In genomic region chr2:714005-714741, GRCh38 we compare ENCODE assay signal across 9 cellular contexts. TPM values are rescaled to one million over a fixed set of nuclear protein-coding genes. Genes with fewer than 3 reads are reported as not detected.
DNase-seq lines count a peak whose midpoint lies in the region; ATAC-seq and TF ChIP-seq lines count a peak whose summit lies in the region.
"Had no signal": no experiment of that assay in that cellular context is flagged by ENCODE, and none has a peak within 500 bp of the region (broad histone marks: within the 10 kb centered on the region; RNA-seq: fewer than 3 reads in every experiment).

No MANE protein-coding gene starts in this region.

- intact Hi-C loops in activated B cell treated with CpG ODN at 0.5 μM for 24 hours (cut with micrococcal nuclease) (loop anchor here (1.0 to 5.0 kb wide), 4 partner anchors 37 to 1038 kb away; partner anchors contain the start of gene TMEM18), posterior cingulate gyrus (cut with DNase I) (loop anchor here (2.0 kb wide), 1 partner anchor 837 kb away; no protein-coding TSS in a partner anchor), posterior vena cava (cut with DNase I) (no loop called here)

- peak; percentile 54 for DNase-seq in DMS153 (lab: John Stamatoyannopoulos, UW)
- DNase-seq in NCI-H187 treated with DMSO at 0.1 percent for 48 hours (lab: John Stamatoyannopoulos, UW): peak; percentile 68
- DNase-seq in activated B cell treated with CpG ODN at 0.5 μM for 24 hours: no peak
- DNase-seq in foreskin keratinocyte: no peak
- DNase-seq in posterior cingulate gyrus: peak in 6 of 10 donors; percentile 32 to 92 (median 52)
- no peak for DNase-seq in posterior vena cava (ENCODE audit: low spot score)

- peak overlapping the region; percentile 20 for H3K4me3 Mint-ChIP-seq in activated B cell treated with CpG ODN at 0.5 μM for 24 hours
- H3K4me3 Mint-ChIP-seq: activated naive CD8-positive, alpha-beta T cell had no signal

- no peaks in the 10 kb centered on the region for H3K27me3 ChIP-seq in foreskin keratinocyte

- H3K27me3 Mint-ChIP-seq in activated B cell treated with CpG ODN at 0.5 μM for 24 hours: peaks cover 28% of the 10 kb centered on the region

- ATAC-seq in GM19035 (IDR thresholded peaks at IDR 0.05; ENCODE audit: unreplicated experiment): peak; percentile 92
- ATAC-seq in HG03064 (IDR thresholded peaks at IDR 0.05; ENCODE audit: low read depth, unreplicated experiment): peak; percentile 98
- ATAC-seq in activated B cell treated with CpG ODN at 0.5 μM for 24 hours (ENCODE audit: low read depth): peak; percentile 82
- peak; percentile 70 for ATAC-seq in foreskin keratinocyte

- POLR2A ChIA-PET in activated B cell treated with CpG ODN at 0.5 μM for 24 hours (lab: Charles Lee): no interaction called here

- H3K4me1 Mint-ChIP-seq in activated B cell treated with CpG ODN at 0.5 μM for 24 hours: peaks cover 18% of the 10 kb centered on the region

- no peak overlapping the region for H3K27ac ChIP-seq in foreskin keratinocyte

- no peaks in the 10 kb centered on the region for H3K4me1 ChIP-seq in foreskin keratinocyte

- CTCF ChIA-PET in activated B cell treated with CpG ODN at 0.5 μM for 24 hours (lab: Charles Lee): interaction anchor here (0.9 to 1.9 kb wide), 6 partner anchors 19 to 838 kb away, joined by 3 to 5 read pairs (median 4); no protein-coding TSS in a partner anchor

- H3K27ac Mint-ChIP-seq in activated B cell treated with CpG ODN at 0.5 μM for 24 hours: no peak overlapping the region
- H3K27ac Mint-ChIP-seq: activated naive CD8-positive, alpha-beta T cell had no signal

- no peaks in the 10 kb centered on the region for H3K9me3 Mint-ChIP-seq in activated B cell treated with CpG ODN at 0.5 μM for 24 hours

- H3K36me3 Mint-ChIP-seq in activated B cell treated with CpG ODN at 0.5 μM for 24 hours (ENCODE audit: low read depth): no peaks in the 10 kb centered on the region
- H3K36me3 Mint-ChIP-seq: activated naive CD8-positive, alpha-beta T cell had no signal

- TF ChIP-seq CTCF in activated B cell treated with CpG ODN at 0.5 μM for 24 hours (IDR thresholded peaks at IDR 0.05) (no peak), foreskin keratinocyte (conservative IDR thresholded peaks at IDR 0.05) (peak; percentile 65)

RNA-seq across cellular contexts. Expression of gene TMEM18, which starts 37.0 kb away (rescaled TPM):
- 30.8 and 34.6 TPM in 2 replicates for total RNA-seq in activated B cell treated with CpG ODN at 0.5 μM for 24 hours
- total RNA-seq in foreskin keratinocyte: 23.2 and 27.5 TPM in 2 replicates
- 32.6 and 33.5 TPM in 2 replicates for polyA plus RNA-seq in foreskin keratinocyte
- 10 to 100 TPM; 15.7 to 19.2 TPM for total RNA-seq in posterior vena cava

Comparison
In these comparisons a context has a peak if more than half of its experiments do, and no peak if none do; other contexts are left out.
1. DNase-seq: peak in DMS153 (single experiment), NCI-H187 treated with DMSO at 0.1 percent for 48 hours (single experiment) and posterior cingulate gyrus (6 of 10); none in activated B cell treated with CpG ODN at 0.5 μM for 24 hours (single experiment), foreskin keratinocyte (0 of 2) and posterior vena cava (single experiment).
2. intact Hi-C loops: an anchor here in activated B cell treated with CpG ODN at 0.5 μM for 24 hours (1.0 to 5.0 kb wide) and posterior cingulate gyrus (2.0 kb wide); none called in posterior vena cava.
3. Peak in every context shown above with its lines, with median percentiles within 50 percentile points of each other: ATAC-seq.